ENCODE assay signal across 1 cellular context in genomic region chr20:45937765-45938164, GRCh38.
TF ChIP-seq lines count a peak whose summit lies in the region.

No MANE protein-coding gene starts in this region.

TF ChIP-seq in GM23338, 12 proteins besides CTCF, POLR2A, EP300 and RAD21 (continued from another document):
- TF ChIP-seq REST (IDR thresholded peaks at IDR 0.05; ENCODE audit: unreplicated experiment) (no peak), JUNB (IDR thresholded peaks at IDR 0.05; ENCODE audit: unreplicated experiment) (no peak), ZNF114 (CRISPR knock-in tag; IDR thresholded peaks at IDR 0.05) (no peak), NANOG (IDR thresholded peaks at IDR 0.05; ENCODE audit: borderline replicate concordance) (no peak), ZNF331 (CRISPR knock-in tag; IDR thresholded peaks at IDR 0.05; ENCODE audit: low read depth) (no peak), STAT1 (IDR thresholded peaks at IDR 0.05; ENCODE audit: unreplicated experiment) (no peak), CREB1 (CRISPR knock-in tag; IDR thresholded peaks at IDR 0.05; ENCODE audit: low read depth) (no peak), EZH2 (IDR thresholded peaks at IDR 0.05; ENCODE audit: low read depth, unreplicated experiment) (no peak)
- TF ChIP-seq, protein P1, sequence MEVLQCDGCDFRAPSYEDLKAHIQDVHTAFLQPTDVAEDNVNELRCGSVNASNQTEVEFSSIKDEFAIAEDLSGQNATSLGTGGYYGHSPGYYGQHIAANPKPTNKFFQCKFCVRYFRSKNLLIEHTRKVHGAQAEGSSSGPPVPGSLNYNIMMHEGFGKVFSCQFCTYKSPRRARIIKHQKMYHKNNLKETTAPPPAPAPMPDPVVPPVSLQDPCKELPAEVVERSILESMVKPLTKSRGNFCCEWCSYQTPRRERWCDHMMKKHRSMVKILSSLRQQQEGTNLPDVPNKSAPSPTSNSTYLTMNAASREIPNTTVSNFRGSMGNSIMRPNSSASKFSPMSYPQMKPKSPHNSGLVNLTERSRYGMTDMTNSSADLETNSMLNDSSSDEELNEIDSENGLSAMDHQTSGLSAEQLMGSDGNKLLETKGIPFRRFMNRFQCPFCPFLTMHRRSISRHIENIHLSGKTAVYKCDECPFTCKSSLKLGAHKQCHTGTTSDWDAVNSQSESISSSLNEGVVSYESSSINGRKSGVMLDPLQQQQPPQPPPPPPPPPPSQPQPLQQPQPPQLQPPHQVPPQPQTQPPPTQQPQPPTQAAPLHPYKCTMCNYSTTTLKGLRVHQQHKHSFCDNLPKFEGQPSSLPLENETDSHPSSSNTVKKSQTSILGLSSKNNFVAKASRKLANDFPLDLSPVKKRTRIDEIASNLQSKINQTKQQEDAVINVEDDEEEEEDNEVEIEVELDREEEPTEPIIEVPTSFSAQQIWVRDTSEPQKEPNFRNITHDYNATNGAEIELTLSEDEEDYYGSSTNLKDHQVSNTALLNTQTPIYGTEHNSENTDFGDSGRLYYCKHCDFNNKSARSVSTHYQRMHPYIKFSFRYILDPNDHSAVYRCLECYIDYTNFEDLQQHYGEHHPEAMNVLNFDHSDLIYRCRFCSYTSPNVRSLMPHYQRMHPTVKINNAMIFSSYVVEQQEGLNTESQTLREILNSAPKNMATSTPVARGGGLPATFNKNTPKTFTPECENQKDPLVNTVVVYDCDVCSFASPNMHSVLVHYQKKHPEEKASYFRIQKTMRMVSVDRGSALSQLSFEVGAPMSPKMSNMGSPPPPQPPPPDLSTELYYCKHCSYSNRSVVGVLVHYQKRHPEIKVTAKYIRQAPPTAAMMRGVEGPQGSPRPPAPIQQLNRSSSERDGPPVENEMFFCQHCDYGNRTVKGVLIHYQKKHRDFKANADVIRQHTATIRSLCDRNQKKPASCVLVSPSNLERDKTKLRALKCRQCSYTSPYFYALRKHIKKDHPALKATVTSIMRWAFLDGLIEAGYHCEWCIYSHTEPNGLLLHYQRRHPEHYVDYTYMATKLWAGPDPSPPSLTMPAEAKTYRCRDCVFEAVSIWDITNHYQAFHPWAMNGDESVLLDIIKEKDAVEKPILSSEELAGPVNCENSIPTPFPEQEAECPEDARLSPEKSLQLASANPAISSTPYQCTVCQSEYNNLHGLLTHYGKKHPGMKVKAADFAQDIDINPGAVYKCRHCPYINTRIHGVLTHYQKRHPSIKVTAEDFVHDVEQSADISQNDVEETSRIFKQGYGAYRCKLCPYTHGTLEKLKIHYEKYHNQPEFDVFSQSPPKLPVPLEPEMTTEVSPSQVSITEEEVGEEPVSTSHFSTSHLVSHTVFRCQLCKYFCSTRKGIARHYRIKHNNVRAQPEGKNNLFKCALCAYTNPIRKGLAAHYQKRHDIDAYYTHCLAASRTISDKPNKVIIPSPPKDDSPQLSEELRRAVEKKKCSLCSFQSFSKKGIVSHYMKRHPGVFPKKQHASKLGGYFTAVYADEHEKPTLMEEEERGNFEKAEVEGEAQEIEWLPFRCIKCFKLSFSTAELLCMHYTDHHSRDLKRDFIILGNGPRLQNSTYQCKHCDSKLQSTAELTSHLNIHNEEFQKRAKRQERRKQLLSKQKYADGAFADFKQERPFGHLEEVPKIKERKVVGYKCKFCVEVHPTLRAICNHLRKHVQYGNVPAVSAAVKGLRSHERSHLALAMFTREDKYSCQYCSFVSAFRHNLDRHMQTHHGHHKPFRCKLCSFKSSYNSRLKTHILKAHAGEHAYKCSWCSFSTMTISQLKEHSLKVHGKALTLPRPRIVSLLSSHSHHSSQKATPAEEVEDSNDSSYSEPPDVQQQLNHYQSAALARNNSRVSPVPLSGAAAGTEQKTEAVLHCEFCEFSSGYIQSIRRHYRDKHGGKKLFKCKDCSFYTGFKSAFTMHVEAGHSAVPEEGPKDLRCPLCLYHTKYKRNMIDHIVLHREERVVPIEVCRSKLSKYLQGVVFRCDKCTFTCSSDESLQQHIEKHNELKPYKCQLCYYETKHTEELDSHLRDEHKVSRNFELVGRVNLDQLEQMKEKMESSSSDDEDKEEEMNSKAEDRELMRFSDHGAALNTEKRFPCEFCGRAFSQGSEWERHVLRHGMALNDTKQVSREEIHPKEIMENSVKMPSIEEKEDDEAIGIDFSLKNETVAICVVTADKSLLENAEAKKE (CRISPR knock-in tag; IDR thresholded peaks at IDR 0.05), result no peak
